Comparison of ENCODE assay signal across 8 cellular contexts in the genomic region with DNA sequence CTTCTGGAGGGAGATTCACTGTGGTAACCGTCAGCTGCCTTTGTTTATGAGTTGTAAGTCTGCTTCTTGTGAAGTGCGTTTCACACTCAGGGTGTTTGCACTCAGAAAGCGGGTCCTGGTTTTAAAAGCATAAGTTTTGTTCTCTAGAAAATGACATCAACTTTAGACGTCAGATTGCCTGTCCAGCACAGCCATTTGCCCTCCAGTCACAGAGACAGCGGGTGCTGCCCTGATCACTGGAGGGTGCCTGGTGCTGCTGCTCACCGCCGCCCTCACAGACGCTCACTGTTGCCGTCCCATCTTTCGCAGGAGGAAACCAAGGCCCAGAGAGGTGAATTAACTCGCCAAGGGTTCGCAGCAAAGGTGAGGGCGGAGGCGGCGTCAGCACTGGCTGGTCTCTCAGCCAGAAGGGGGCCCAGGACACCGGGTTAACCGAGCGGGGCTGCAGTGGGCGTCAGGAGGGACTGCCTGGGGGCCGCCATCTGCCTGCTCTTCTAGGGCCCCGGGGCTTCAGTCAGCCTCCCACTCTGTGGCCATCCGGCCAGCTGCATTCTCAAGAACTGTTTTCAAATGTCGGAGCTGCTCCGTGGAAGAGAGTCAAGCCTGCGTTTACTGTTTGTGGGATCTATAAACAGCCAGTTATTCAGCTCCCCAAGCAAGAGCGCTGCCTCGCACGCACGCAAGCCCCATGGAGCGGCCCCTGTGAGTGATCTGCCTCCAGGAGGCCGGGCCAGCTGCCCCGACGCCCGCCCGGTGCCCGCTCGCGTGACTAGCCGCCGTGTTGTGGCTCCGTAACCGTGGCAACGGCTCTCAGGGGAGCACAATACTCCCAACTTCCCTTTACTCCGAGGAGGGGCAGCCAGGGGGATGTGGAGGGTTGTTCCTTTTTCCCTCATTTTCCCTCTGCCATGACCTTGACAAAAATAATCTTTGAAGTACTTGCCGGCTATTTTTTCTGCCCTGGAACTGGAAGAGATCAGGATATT. TPM values are rescaled to one million over a fixed set of nuclear protein-coding genes. Genes with fewer than 3 reads are reported as not detected.
DNase-seq lines count a peak whose midpoint lies in the region; ATAC-seq and TF ChIP-seq lines count a peak whose summit lies in the region.

No MANE protein-coding gene starts in this region.

- peaks cover 15% of the 10 kb centered on the region for H3K27me3 Mint-ChIP-seq in CD4-positive, CD25-positive, alpha-beta regulatory T cell

- H3K4me3 Mint-ChIP-seq in CD4-positive, CD25-positive, alpha-beta regulatory T cell: no peak overlapping the region

- TF ChIP-seq CTCF in foreskin keratinocyte (conservative IDR thresholded peaks at IDR 0.05) (no peak), neutrophil (IDR thresholded peaks at IDR 0.05) (no peak), uterus (IDR thresholded peaks at IDR 0.05) (no peak)

- peak; percentile 28 to 45 for ATAC-seq in CD4-positive, CD25-positive, alpha-beta regulatory T cell (ENCODE audit: low read depth in 2 of 2)
- ATAC-seq in HG03196 (IDR thresholded peaks at IDR 0.05; ENCODE audit: unreplicated experiment) (peak; percentile 75), foreskin keratinocyte (peak; percentile 77)

- H3K9me3 ChIP-seq in CD4-positive, CD25-positive, alpha-beta regulatory T cell (ENCODE audit: control insufficient read depth in 2 of 2, low read length in 2 of 2): no peaks in the 10 kb centered on the region
- H3K9me3 ChIP-seq in neutrophil: no peaks in the 10 kb centered on the region
- no peaks in the 10 kb centered on the region for H3K9me3 ChIP-seq in uterus

- DNase-seq in CD4-positive, CD25-positive, alpha-beta regulatory T cell: peak in 1 of 3 donors; percentile 73
- DNase-seq in GM19240 (ENCODE audit: insufficient read length, low spot score) (peak; percentile 39), NCI-H2227 (lab: John Stamatoyannopoulos, UW; ENCODE audit: unreplicated experiment) (peak; percentile 91), foreskin keratinocyte (no peak), uterus (peak; percentile 65 to 79)
- DNase-seq in activated CD8-positive, alpha-beta memory T cell treated with anti-CD3 and anti-CD28 coated beads, Interleukin-2, amount 50 U/mL, for 24 hours (ENCODE audit: extremely low read depth): peak; percentile 30

- H3K4me3 ChIP-seq in CD4-positive, CD25-positive, alpha-beta regulatory T cell (ENCODE audit: low read depth, low read length): no peak overlapping the region
- H3K4me3 ChIP-seq in neutrophil (ENCODE audit: low read depth in 1 of 2, low read length in 1 of 2) (no peak overlapping the region), uterus (peak overlapping the region in 1 of 2 donors; percentile 8)

- peaks cover 0 to 4% (median 0%) of the 10 kb centered on the region in 4 donors for H3K4me1 Mint-ChIP-seq in CD4-positive, CD25-positive, alpha-beta regulatory T cell

- no peak for TF ChIP-seq POLR2A in uterus (IDR thresholded peaks at IDR 0.05)

- H3K9me3 Mint-ChIP-seq in CD4-positive, CD25-positive, alpha-beta regulatory T cell: no peaks in the 10 kb centered on the region

- H3K27me3 ChIP-seq in CD4-positive, CD25-positive, alpha-beta regulatory T cell (ENCODE audit: control insufficient read depth, insufficient read depth, low read length): no peaks in the 10 kb centered on the region
- H3K27me3 ChIP-seq in foreskin keratinocyte (peaks cover 21% of the 10 kb centered on the region), neutrophil (peaks cover 35% of the 10 kb centered on the region), uterus (no peaks in the 10 kb centered on the region)

- no peaks in the 10 kb centered on the region for H3K36me3 ChIP-seq in CD4-positive, CD25-positive, alpha-beta regulatory T cell (ENCODE audit: control insufficient read depth, insufficient read depth, low read length)
- H3K36me3 ChIP-seq in neutrophil: no peaks in the 10 kb centered on the region
- H3K36me3 ChIP-seq in uterus: no peaks in the 10 kb centered on the region

- no peak overlapping the region for H3K27ac ChIP-seq in CD4-positive, CD25-positive, alpha-beta regulatory T cell (ENCODE audit: insufficient read depth, low read length, poor library complexity, severe bottlenecking)
- no peak overlapping the region for H3K27ac ChIP-seq in foreskin keratinocyte
- H3K27ac ChIP-seq in neutrophil: peak overlapping the region; percentile 3
- H3K27ac ChIP-seq in uterus: peak overlapping the region in 1 of 2 donors; percentile 73

- no peaks in the 10 kb centered on the region for H3K36me3 Mint-ChIP-seq in CD4-positive, CD25-positive, alpha-beta regulatory T cell

- intact Hi-C loops in uterus (cut with DNase I; ENCODE audit: low total_unique reads): no loop called here

- H3K27ac Mint-ChIP-seq in CD4-positive, CD25-positive, alpha-beta regulatory T cell: no peak overlapping the region

- H3K4me1 ChIP-seq in CD4-positive, CD25-positive, alpha-beta regulatory T cell (ENCODE audit: control insufficient read depth, insufficient read depth, low read length, poor library complexity, severe bottlenecking): no peaks in the 10 kb centered on the region
- H3K4me1 ChIP-seq in foreskin keratinocyte (no peaks in the 10 kb centered on the region), neutrophil (ENCODE audit: control insufficient read depth in 1 of 2, insufficient read depth in 1 of 2, low read depth in 1 of 2, low read length in 1 of 2) (peaks cover 0 to 16% of the 10 kb centered on the region in 2 experiments), uterus (no peaks in the 10 kb centered on the region)

RNA-seq across cellular contexts. Expression of a gene that starts 43.4 kb away (rescaled TPM):
- total RNA-seq in CD4-positive, CD25-positive, alpha-beta regulatory T cell: 95.4 TPM
- 10 to 100 TPM; 23.3 to 52.4 (median 31.9) TPM for polyA plus RNA-seq in CD4-positive, CD25-positive, alpha-beta regulatory T cell
- total RNA-seq in foreskin keratinocyte (22.0 and 23.1 TPM in 2 replicates), uterus (10 to 100 TPM; 30.6 to 64.4 (median 50.2) TPM)
- 15.3 and 16.1 TPM in 2 replicates for polyA plus RNA-seq in foreskin keratinocyte

Comparison
In these comparisons a context has a peak if more than half of its experiments do, and no peak if none do; other contexts are left out.
1. DNase-seq: peak in GM19240 (single experiment), NCI-H2227 (single experiment), activated CD8-positive, alpha-beta memory T cell treated with anti-CD3 and anti-CD28 coated beads, Interleukin-2, amount 50 U/mL, for 24 hours (single experiment) and uterus (2 of 2); none in foreskin keratinocyte (0 of 2).
2. Peak in every context shown above with its lines, with median percentiles within 50 percentile points of each other: ATAC-seq.